In the genomic region with DNA sequence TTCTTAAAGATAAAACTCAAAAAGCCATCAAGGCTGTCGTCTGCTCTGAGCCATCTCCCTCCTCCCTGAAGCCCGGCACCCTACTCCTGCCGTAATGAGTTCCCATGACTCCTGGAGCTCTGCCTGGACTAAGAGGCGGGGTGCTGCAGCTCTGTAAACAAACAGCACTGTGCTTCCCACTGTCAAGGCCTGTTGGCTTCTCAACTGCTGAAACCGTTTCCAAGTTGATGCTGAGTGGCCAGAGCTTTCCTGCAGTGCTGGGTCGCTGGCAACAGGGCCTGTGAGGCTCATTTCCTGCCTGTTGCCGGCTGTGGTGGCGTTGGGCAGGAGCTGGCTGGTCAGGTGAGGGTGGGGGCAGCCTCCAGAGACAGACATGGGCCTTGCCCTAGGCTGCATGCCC, we compare ENCODE assay signal across 8 cellular contexts. TPM values are rescaled to one million over a fixed set of nuclear protein-coding genes. Genes with fewer than 3 reads are reported as not detected.
DNase-seq lines count a peak whose midpoint lies in the region; ATAC-seq, FAIRE-seq and TF ChIP-seq lines count a peak whose summit lies in the region.

No MANE protein-coding gene starts in this region.

- no peak for FAIRE-seq in GM19239 (lab: Jason Lieb, UNC)

- peak; percentile 94 for DNase-seq in COR-L47 (lab: John Stamatoyannopoulos, UW)
- peak; percentile 86 for DNase-seq in NCI-H510A (lab: John Stamatoyannopoulos, UW)
- DNase-seq in esophagus muscularis mucosa (ENCODE audit: extremely low spot score): peak; percentile 96
- no peak for DNase-seq in osteocyte (ENCODE audit: extremely low spot score, unreplicated experiment)
- DNase-seq in GM19239 (ENCODE audit: insufficient read length, low spot score): no peak
- no peak for DNase-seq in H7
- no peak for DNase-seq in stimulated activated CD8-positive, alpha-beta memory T cell treated with anti-CD3 and anti-CD28 coated beads, Interleukin-4, amount 100 ng/mL, for 48 hours

- H3K4me1 ChIP-seq in esophagus muscularis mucosa: peaks cover 81 to 97% (median 96%) of the 10 kb centered on the region in 4 donors

- no peak for TF ChIP-seq POLR2A in esophagus muscularis mucosa (IDR thresholded peaks at IDR 0.05; ENCODE audit: low read depth)

- WGBS in esophagus muscularis mucosa: 24% methylated on average over 4 of the region's 8 CpGs

- no peaks in the 10 kb centered on the region for H3K9me3 ChIP-seq in esophagus muscularis mucosa

- intact Hi-C loops in esophagus muscularis mucosa (cut with DNase I): loop anchor here (5.0 kb wide), 1 partner anchor 58 kb away; a partner anchor contains a TSS

- peaks cover 7% of the 10 kb centered on the region for H3K36me3 Mint-ChIP-seq in osteocyte (ENCODE audit: unreplicated experiment)

- no peak for TF ChIP-seq EP300 in esophagus muscularis mucosa (IDR thresholded peaks at IDR 0.05)

- H3K27me3 Mint-ChIP-seq in osteocyte (ENCODE audit: unreplicated experiment): no peaks in the 10 kb centered on the region

- H3K27ac Mint-ChIP-seq in osteocyte (ENCODE audit: unreplicated experiment): peak overlapping the region; percentile 87

- peak overlapping the region; percentile 77 to 91 (median 88) for H3K27ac ChIP-seq in esophagus muscularis mucosa (replicated peaks in 1 of 4)

- H3K27me3 ChIP-seq in esophagus muscularis mucosa: no peaks in the 10 kb centered on the region
- no peaks in the 10 kb centered on the region for H3K27me3 ChIP-seq in H7 (ENCODE audit: control insufficient read depth, insufficient read depth, low read length)

- H3K36me3 ChIP-seq in esophagus muscularis mucosa: peaks cover 0 to 36% (median 23%) of the 10 kb centered on the region in 4 donors
- peaks cover 6% of the 10 kb centered on the region for H3K36me3 ChIP-seq in H7 (replicated peaks; ENCODE audit: control insufficient read depth, insufficient read depth, low read length)

- no peak for TF ChIP-seq CTCF in esophagus muscularis mucosa (IDR thresholded peaks at IDR 0.05)
- TF ChIP-seq CTCF in osteocyte (IDR thresholded peaks at IDR 0.05): no peak

- H3K9me3 Mint-ChIP-seq in osteocyte (ENCODE audit: unreplicated experiment): no peaks in the 10 kb centered on the region

- H3K4me3 Mint-ChIP-seq in osteocyte (ENCODE audit: unreplicated experiment): no peak overlapping the region

- H3K4me3 ChIP-seq in esophagus muscularis mucosa (no peak overlapping the region), H7 (ENCODE audit: insufficient read depth, low read depth, low read length) (no peak overlapping the region)

- no peak for ATAC-seq in GM18520 (IDR thresholded peaks at IDR 0.05; ENCODE audit: unreplicated experiment)

- H3K4me1 Mint-ChIP-seq in osteocyte (ENCODE audit: unreplicated experiment): peaks cover 59% of the 10 kb centered on the region

RNA-seq across cellular contexts. Expression of a gene that starts 26.7 kb away (rescaled TPM):
- 10 to 100 TPM; 15.8 to 38.9 (median 26.2) TPM for total RNA-seq in esophagus muscularis mucosa
- total RNA-seq in osteocyte: 159 and 178 TPM in 2 replicates
- 183 and 212 TPM in 2 replicates for total RNA-seq in H7 (2014; rRNA removed; shearing (Covaris generic))

RNA-seq across cellular contexts. Expression of a gene that starts 45.4 kb away (rescaled TPM):
- total RNA-seq in esophagus muscularis mucosa (100 to 1,000 TPM in 1 of 4 donors, 10 to 100 TPM in 3; 53.2 to 109 (median 77.8) TPM), osteocyte (82.9 and 102 TPM in 2 replicates)
- 91.1 and 134 TPM in 2 replicates for total RNA-seq in H7 (2014; rRNA removed; shearing (Covaris generic))

RNA-seq across cellular contexts. Expression of a gene that starts 57.2 kb away (rescaled TPM):
- 10 to 100 TPM in 3 of 4 donors, 1 to 10 TPM in 1; 9.1 to 35.1 (median 20.1) TPM for total RNA-seq in esophagus muscularis mucosa
- total RNA-seq in osteocyte: 17.6 and 18.3 TPM in 2 replicates
- total RNA-seq in H7 (2014; rRNA removed; shearing (Covaris generic)): 16.4 and 17.0 TPM in 2 replicates

Comparison
In these comparisons a context has a peak if more than half of its experiments do, and no peak if none do; other contexts are left out.
1. DNase-seq: peak in COR-L47 (single experiment), NCI-H510A (single experiment) and esophagus muscularis mucosa (single experiment); none in osteocyte (single experiment), GM19239 (single experiment), H7 (single experiment) and stimulated activated CD8-positive, alpha-beta memory T cell treated with anti-CD3 and anti-CD28 coated beads, Interleukin-4, amount 100 ng/mL, for 48 hours (single experiment).